35 cellular contexts compared by ENCODE assay signal in genomic region chr13:93201992-93202558, GRCh38. TPM values are rescaled to one million over a fixed set of nuclear protein-coding genes. Genes with fewer than 3 reads are reported as not detected.
"Had no signal": no experiment of that assay in that cellular context is flagged by ENCODE, and none has a peak within 500 bp of the region (broad histone marks: within the 10 kb centered on the region; RNA-seq: fewer than 3 reads in every experiment).

No MANE protein-coding gene starts in this region.

- H3K27me3 Mint-ChIP-seq: activated B cell treated with CpG ODN at 0.5 μM for 24 hours; activated CD4-positive, alpha-beta memory T cell treated with anti-CD3 and anti-CD28 coated beads, Interleukin-2, amount 10 ng/mL, durations not matched to agents 7 days and 5 days; activated CD8-positive, alpha-beta memory T cell treated with anti-CD3 and anti-CD28 coated beads, Interleukin-2, amount 10 ng/mL, durations not matched to agents 7 days and 5 days; activated naive CD4-positive, alpha-beta T cell treated with anti-CD3 and anti-CD28 coated beads, Interleukin-2, amount 10 ng/mL, durations not matched to agents 7 days and 5 days; activated naive CD8-positive, alpha-beta T cell treated with anti-CD3 and anti-CD28 coated beads, Interleukin-2, amount 50 U/mL, for 24 hours; brain had no signal

- H3K9me3 ChIP-seq: Peyer's patch, SJSA1, SK-N-SH had no signal

- H3K4me1 ChIP-seq: Peyer's patch, SJSA1 had no signal

- ATAC-seq: activated CD8-positive, alpha-beta memory T cell treated with anti-CD3 and anti-CD28 coated beads, Interleukin-2, amount 10 ng/mL, durations not matched to agents 7 days and 5 days; activated naive CD8-positive, alpha-beta T cell treated with anti-CD3 and anti-CD28 coated beads, Interleukin-2, amount 50 U/mL, for 24 hours; PC-3 had no signal

- H3K9me3 Mint-ChIP-seq: activated CD4-positive, alpha-beta memory T cell treated with anti-CD3 and anti-CD28 coated beads, Interleukin-2, amount 10 ng/mL, durations not matched to agents 7 days and 5 days had no signal

- H3K4me3 Mint-ChIP-seq: activated B cell treated with CpG ODN at 0.5 μM for 24 hours; activated CD4-positive, alpha-beta memory T cell treated with anti-CD3 and anti-CD28 coated beads, Interleukin-2, amount 10 ng/mL, durations not matched to agents 7 days and 5 days; activated CD8-positive, alpha-beta memory T cell treated with anti-CD3 and anti-CD28 coated beads, Interleukin-2, amount 10 ng/mL, durations not matched to agents 7 days and 5 days; activated naive CD4-positive, alpha-beta T cell treated with anti-CD3 and anti-CD28 coated beads, Interleukin-2, amount 10 ng/mL, durations not matched to agents 7 days and 5 days; activated naive CD8-positive, alpha-beta T cell; activated naive CD8-positive, alpha-beta T cell treated with anti-CD3 and anti-CD28 coated beads, Interleukin-2, amount 50 U/mL, for 24 hours; brain; T-helper 1 cell treated with Interleukin-12 subunit alpha and Interleukin-12 subunit beta and Interleukin-4 antibody, amounts not matched to agents 30 μg/mL and 1 μg/mL, for 36 hours; T-helper 2 cell treated with Interferon-gamma antibody and Interleukin-4, amounts not matched to agents 5 μg/mL and 100 μg/mL, for 36 hours had no signal

- H3K36me3 ChIP-seq: Peyer's patch, SJSA1 had no signal

- H3K4me2 ChIP-seq: SK-N-SH had no signal

- H3K4me3 ChIP-seq: Peyer's patch, SJSA1 had no signal

- H3K9me2 ChIP-seq: SK-N-SH had no signal

- H3K27me3 ChIP-seq: Peyer's patch, SJSA1 had no signal

- DNase-seq: activated B cell treated with CpG ODN at 0.5 μM for 24 hours; activated CD4-positive, alpha-beta memory T cell treated with anti-CD3 and anti-CD28 coated beads, Interleukin-2, amount 10 ng/mL, durations not matched to agents 7 days and 5 days; activated CD4-positive, alpha-beta T cell treated with anti-CD3 and anti-CD28 coated beads for 1 hour; activated CD4-positive, alpha-beta T cell treated with anti-CD3 and anti-CD28 coated beads for 48 hours; activated CD8-positive, alpha-beta memory T cell treated with anti-CD3 and anti-CD28 coated beads for 24 hours; activated CD8-positive, alpha-beta memory T cell treated with anti-CD3 and anti-CD28 coated beads, Interleukin-2, amount 10 ng/mL, durations not matched to agents 7 days and 5 days; activated CD8-positive, alpha-beta memory T cell treated with anti-CD3 and anti-CD28 coated beads, Interleukin-2, amount 50 U/mL, for 48 hours; activated effector memory CD4-positive, alpha-beta T cell treated with Interleukin-2 at 50 U/mL for 16 hours; activated naive CD4-positive, alpha-beta T cell treated with anti-CD3 and anti-CD28 coated beads, Interleukin-2, amount 10 ng/mL, durations not matched to agents 7 days and 5 days; activated naive CD8-positive, alpha-beta T cell treated with anti-CD3 and anti-CD28 coated beads, Interleukin-2, amount 50 U/mL, for 24 hours; activated T-cell treated with anti-CD3 and anti-CD28 coated beads, Interleukin-2, amount 50 U/mL, for 48 hours; anterior cingulate cortex; caudate nucleus; cerebellar nuclear complex; Karpas-422; KBM-7; MM.1S; MV-4-11; NCI-H1092; NCI-H1436 treated with DMSO at 0.1 percent for 48 hours; NCI-H1930; NCI-H345; NCI-H524 treated with DMSO at 0.1 percent for 48 hours; PC-3; Peyer's patch; RPMI8226; SHP77 treated with DMSO at 0.1 percent for 48 hours; SK-N-SH had no signal

- FAIRE-seq: bronchial epithelial cell, TTC549 had no signal

- H3K36me3 Mint-ChIP-seq: activated CD8-positive, alpha-beta memory T cell treated with anti-CD3 and anti-CD28 coated beads, Interleukin-2, amount 10 ng/mL, durations not matched to agents 7 days and 5 days; activated naive CD4-positive, alpha-beta T cell treated with anti-CD3 and anti-CD28 coated beads, Interleukin-2, amount 10 ng/mL, durations not matched to agents 7 days and 5 days; activated naive CD8-positive, alpha-beta T cell; brain had no signal

- H3K27ac Mint-ChIP-seq: activated B cell treated with CpG ODN at 0.5 μM for 24 hours; activated CD4-positive, alpha-beta memory T cell treated with anti-CD3 and anti-CD28 coated beads, Interleukin-2, amount 10 ng/mL, durations not matched to agents 7 days and 5 days; activated CD8-positive, alpha-beta memory T cell treated with anti-CD3 and anti-CD28 coated beads, Interleukin-2, amount 10 ng/mL, durations not matched to agents 7 days and 5 days; activated naive CD4-positive, alpha-beta T cell treated with anti-CD3 and anti-CD28 coated beads, Interleukin-2, amount 10 ng/mL, durations not matched to agents 7 days and 5 days; activated naive CD8-positive, alpha-beta T cell; activated naive CD8-positive, alpha-beta T cell treated with anti-CD3 and anti-CD28 coated beads, Interleukin-2, amount 50 U/mL, for 24 hours; brain; T-helper 1 cell treated with Interleukin-12 subunit alpha and Interleukin-12 subunit beta and Interleukin-4 antibody, amounts not matched to agents 30 μg/mL and 1 μg/mL, for 36 hours; T-helper 2 cell treated with Interferon-gamma antibody and Interleukin-4, amounts not matched to agents 5 μg/mL and 100 μg/mL, for 36 hours had no signal

- H3K27ac ChIP-seq: Peyer's patch, SJSA1 had no signal

- H3K4me1 Mint-ChIP-seq: activated B cell treated with CpG ODN at 0.5 μM for 24 hours; activated CD4-positive, alpha-beta memory T cell treated with anti-CD3 and anti-CD28 coated beads, Interleukin-2, amount 10 ng/mL, durations not matched to agents 7 days and 5 days; activated CD8-positive, alpha-beta memory T cell treated with anti-CD3 and anti-CD28 coated beads, Interleukin-2, amount 10 ng/mL, durations not matched to agents 7 days and 5 days; activated naive CD4-positive, alpha-beta T cell treated with anti-CD3 and anti-CD28 coated beads, Interleukin-2, amount 10 ng/mL, durations not matched to agents 7 days and 5 days; activated naive CD8-positive, alpha-beta T cell treated with anti-CD3 and anti-CD28 coated beads, Interleukin-2, amount 50 U/mL, for 24 hours; brain had no signal

RNA-seq across cellular contexts. Expression of gene GPC6, which starts 24.5 kb away (rescaled TPM):
- total RNA-seq: activated B cell treated with CpG ODN at 0.5 μM for 24 hours; activated CD4-positive, alpha-beta memory T cell treated with anti-CD3 and anti-CD28 coated beads, Interleukin-2, amount 10 ng/mL, durations not matched to agents 7 days and 5 days; activated CD8-positive, alpha-beta memory T cell treated with anti-CD3 and anti-CD28 coated beads, Interleukin-2, amount 10 ng/mL, durations not matched to agents 7 days and 5 days had no signal
